14 cellular contexts compared by ENCODE assay signal in genomic region chr9:36559036-36559695, GRCh38. TPM values are rescaled to one million over a fixed set of nuclear protein-coding genes. Genes with fewer than 3 reads are reported as not detected.
DNase-seq lines count a peak whose midpoint lies in the region; ATAC-seq, FAIRE-seq and TF ChIP-seq lines count a peak whose summit lies in the region.
"Had no signal": no experiment of that assay in that cellular context is flagged by ENCODE, and none has a peak within 500 bp of the region (broad histone marks: within the 10 kb centered on the region; RNA-seq: fewer than 3 reads in every experiment).

No MANE protein-coding gene starts in this region.

- H3K9ac ChIP-seq in NT2/D1 (ENCODE audit: insufficient read length, low read depth) (no peak overlapping the region), H1 (replicated peaks in 1 of 4; ENCODE audit: extremely low read depth in 1 of 4, low read depth in 3 of 4, low read length in 3 of 4) (no peak overlapping the region), PC-3 (ENCODE audit: low read length) (no peak overlapping the region)

- H3K14ac ChIP-seq in H1 (ENCODE audit: insufficient read length): no peak overlapping the region

- no peak overlapping the region; the same call in 1 of the 2 replicates for H2AK5ac ChIP-seq in H1 (ENCODE audit: low read depth, low read length)

- H3K23ac ChIP-seq in H1 (ENCODE audit: insufficient read length): no peak overlapping the region

- H3F3A ChIP-seq in PC-3 (ENCODE audit: low read length, unreplicated experiment): no peaks in the 10 kb centered on the region

- H3K27me3 ChIP-seq in NT2/D1 (ENCODE audit: insufficient read depth, insufficient read length) (no peaks in the 10 kb centered on the region), H1 (replicated peaks in 1 of 4; ENCODE audit: control insufficient read depth in 3 of 4, extremely low read depth in 1 of 4, insufficient read depth in 3 of 4, low read length in 3 of 4) (no peaks in the 10 kb centered on the region), osteoblast (ENCODE audit: insufficient read depth, low read length) (no peaks in the 10 kb centered on the region), PC-3 (ENCODE audit: low read length) (no peaks in the 10 kb centered on the region)
- H3K27me3 ChIP-seq: MG63 had no signal

- no peak for TF ChIP-seq CTCF in H1 (IDR thresholded peaks at IDR 0.05; ENCODE audit: control extremely low read depth in 1 of 3, insufficient read depth in 1 of 3, low read depth in 1 of 3, low read length in 3 of 3)
- TF ChIP-seq CTCF in osteoblast (IDR thresholded peaks at IDR 0.05; ENCODE audit: extremely low read depth, low read depth, low read length): no peak
- no peak for TF ChIP-seq CTCF in PC-3 (conservative IDR thresholded peaks at IDR 0.05; ENCODE audit: low read depth, low read length)

- H2BK20ac ChIP-seq in H1 (ENCODE audit: low read length): peak overlapping the region; percentile 98; the same call in 1 of the 2 replicates

- no peaks in the 10 kb centered on the region for H3K9me2 ChIP-seq in PC-3 (replicated peaks; ENCODE audit: low read length)

- H3K9me3 ChIP-seq in NT2/D1 (ENCODE audit: insufficient read depth, low read length) (no peaks in the 10 kb centered on the region), H1 (ENCODE audit: insufficient read depth in 2 of 2, low read depth in 1 of 2, low read length in 1 of 2) (no peaks in the 10 kb centered on the region), osteoblast (ENCODE audit: low read depth, low read length) (no peaks in the 10 kb centered on the region), PC-3 (ENCODE audit: low read length) (no peaks in the 10 kb centered on the region)
- H3K9me3 ChIP-seq: MG63, prostate gland had no signal

- H4K20me1 ChIP-seq in H1 (replicated peaks in 1 of 2; ENCODE audit: control insufficient read depth in 1 of 2, insufficient read depth in 2 of 2, low read length in 2 of 2) (no peaks in the 10 kb centered on the region), osteoblast (ENCODE audit: insufficient read depth, low read length) (no peaks in the 10 kb centered on the region), PC-3 (ENCODE audit: low read length) (no peaks in the 10 kb centered on the region)

- H3K4me1 ChIP-seq in NT2/D1 (ENCODE audit: insufficient read depth, insufficient read length): peaks cover 2% of the 10 kb centered on the region
- H3K4me1 ChIP-seq in H1 (replicated peaks in 1 of 4; ENCODE audit: control insufficient read depth in 3 of 4, insufficient read depth in 4 of 4, low read length in 3 of 4): peaks cover 2 to 5% (median 3%) of the 10 kb centered on the region in 4 experiments; a peak in 4 of 7 replicates
- H3K4me1 ChIP-seq in osteoblast (ENCODE audit: insufficient read depth, low read length): peaks cover 16% of the 10 kb centered on the region
- H3K4me1 ChIP-seq in PC-3 (ENCODE audit: insufficient read depth, low read length): no peaks in the 10 kb centered on the region
- H3K4me1 ChIP-seq: prostate gland had no signal

- H3K27ac ChIP-seq in H1 (ENCODE audit: low read depth, low read length) (peak overlapping the region; percentile 18; the same call in 1 of the 2 replicates), osteoblast (ENCODE audit: low read depth, low read length) (no peak overlapping the region), PC-3 (ENCODE audit: low read length) (no peak overlapping the region)
- H3K27ac ChIP-seq: prostate gland, WERI-Rb-1 had no signal

- H2BK12ac ChIP-seq in H1 (ENCODE audit: low read depth, low read length): peak overlapping the region; percentile 70

- no peak overlapping the region for H4K91ac ChIP-seq in H1 (replicated peaks; ENCODE audit: insufficient read length, low read length)

- H3K4ac ChIP-seq in H1 (replicated peaks; ENCODE audit: insufficient read length, low read depth, low read length): no peak overlapping the region

- POLR2A ChIA-PET in H1 (lab: Charles Lee; ENCODE audit: partially characterized antibody) (interaction anchor here (1.8 kb wide), 1 partner anchor 71 kb away, joined by 6 read pairs; no protein-coding TSS in a partner anchor), PC-3 (lab: Charles Lee; ENCODE audit: unreplicated experiment) (no interaction called here)

- H3K18ac ChIP-seq in H1 (ENCODE audit: extremely low read depth, low read length): no peak overlapping the region

- H3K36me3 ChIP-seq in NT2/D1 (ENCODE audit: insufficient read depth, insufficient read length, low read length) (no peaks in the 10 kb centered on the region), H1 (ENCODE audit: control insufficient read depth in 2 of 4, insufficient read depth in 4 of 4, low read length in 3 of 4) (no peaks in the 10 kb centered on the region), osteoblast (ENCODE audit: insufficient read depth, low read length) (no peaks in the 10 kb centered on the region), PC-3 (ENCODE audit: low read depth, low read length) (no peaks in the 10 kb centered on the region)
- H3K36me3 ChIP-seq: MG63, prostate gland, WERI-Rb-1 had no signal

- H3K4me3 ChIP-seq in NT2/D1 (ENCODE audit: insufficient read length, low read depth) (no peak overlapping the region), H1 (ENCODE audit: extremely low read depth in 1 of 4, insufficient read depth in 2 of 4, low read depth in 3 of 4, low read length in 4 of 4) (no peak overlapping the region), osteoblast (ENCODE audit: insufficient read depth, low read length) (no peak overlapping the region), PC-3 (ENCODE audit: low read length) (no peak overlapping the region)
- H3K4me3 ChIP-seq: MG63, prostate gland had no signal

- no peak for TF ChIP-seq POLR2A in H1 (IDR thresholded peaks at IDR 0.05; ENCODE audit: control extremely low read depth in 1 of 2, low read depth in 2 of 2, low read length in 2 of 2)

- TF ChIP-seq RAD21 in H1 (IDR thresholded peaks at IDR 0.05 in 1 of 2, conservative IDR thresholded peaks at IDR 0.05 in 1 of 2; ENCODE audit: low read depth in 2 of 2, low read length in 2 of 2): no peak

- H2AFZ ChIP-seq in H1 (ENCODE audit: low read length): peak overlapping the region; percentile 87; the same call in 1 of the 2 replicates
- peak overlapping the region; percentile 45 for H2AFZ ChIP-seq in osteoblast (ENCODE audit: low read length)
- H2AFZ ChIP-seq in PC-3 (ENCODE audit: low read length): no peak overlapping the region

- H3K56ac ChIP-seq in H1 (replicated peaks; ENCODE audit: insufficient read length, low read depth, low read length): no peak overlapping the region

- CTCF ChIA-PET in H1 (lab: Charles Lee; ENCODE audit: partially characterized antibody): interaction anchor here (0.9 to 10.0 kb wide), 7 partner anchors 8 to 170 kb away, joined by 3 to 120 read pairs (median 4); no protein-coding TSS in a partner anchor
- CTCF ChIA-PET in PC-3 (lab: Charles Lee): no interaction called here

- H2BK120ac ChIP-seq in H1 (replicated peaks; ENCODE audit: low read depth, low read length): no peak overlapping the region

- no TSS peak for BruUV-seq in PC-3 (replicated peaks; lab: Mats Ljungman, UMichigan)

- H3K4me2 ChIP-seq in H1 (ENCODE audit: insufficient read depth in 1 of 2, low read depth in 2 of 2, low read length in 2 of 2): no peak overlapping the region
- peak overlapping the region; percentile 49 for H3K4me2 ChIP-seq in osteoblast (ENCODE audit: insufficient read depth, low read length)
- H3K4me2 ChIP-seq in PC-3 (ENCODE audit: low read length): no peak overlapping the region

- H3K79me2 ChIP-seq in H1 (ENCODE audit: control insufficient read depth in 1 of 2, insufficient read depth in 2 of 2, low read length in 2 of 2): no peaks in the 10 kb centered on the region
- H3K79me2 ChIP-seq in osteoblast (ENCODE audit: insufficient read depth, low read length): no peaks in the 10 kb centered on the region
- no peaks in the 10 kb centered on the region for H3K79me2 ChIP-seq in PC-3 (ENCODE audit: low read length)

- H4K5ac ChIP-seq in H1 (ENCODE audit: insufficient read length, low read depth, low read length): no peak overlapping the region

- intact Hi-C loops in PC-3 (cut with micrococcal nuclease): no loop called here

- DNase-seq in ELF-1 (ENCODE audit: low read depth, low spot score) (peak; percentile 72), NT2/D1 (ENCODE audit: low read depth, low spot score) (peak; percentile 61), H1 (ENCODE audit: low read depth in 1 of 2, low spot score in 2 of 2) (no peak), osteoblast (ENCODE audit: insufficient read length, low spot score, missing footprints) (no peak), GM19240 (ENCODE audit: insufficient read length, low spot score) (no peak), PC-3 (no peak)
- DNase-seq: left ventricle myocardium superior, MG63, NCI-H1930, NCI-H526, WERI-Rb-1 had no signal

- no peak for TF ChIP-seq EP300 in H1 (IDR thresholded peaks at IDR 0.05; ENCODE audit: borderline replicate concordance in 1 of 2, low read depth in 2 of 2, low read length in 2 of 2)

- no peaks in the 10 kb centered on the region for H3K79me1 ChIP-seq in H1 (ENCODE audit: low read depth, low read length)

- FAIRE-seq in H1 (lab: Jason Lieb, UNC): no peak

- WGBS in H1 (ENCODE audit: extremely low coverage in 1 of 2, insufficient coverage in 1 of 2, insufficient read length in 1 of 2, insufficient replicate concordance in 2 of 2, low coverage in 1 of 2, low lambda C conversion rate in 2 of 2, missing lambda C conversion rate in 1 of 2), 2 experiments: 83% methylated on average over 7 of the region's 7 CpGs; no CpG with 5 or more reads in 1 of the 2 experiments

- H2BK15ac ChIP-seq in H1 (ENCODE audit: low read length): 0 out of 2 replicates have a peak overlapping the region, but pooled peaks have one; percentile 81

- no peak for ATAC-seq in PC-3
- ATAC-seq in HG02678 (IDR thresholded peaks at IDR 0.05; ENCODE audit: unreplicated experiment): no peak
- ATAC-seq in HG03442 (IDR thresholded peaks at IDR 0.05; ENCODE audit: unreplicated experiment): no peak
- ATAC-seq: left ventricle myocardium superior had no signal

- H4K8ac ChIP-seq in H1 (ENCODE audit: extremely low read depth, insufficient read depth, low read length): no peak overlapping the region

- H2BK5ac ChIP-seq in H1 (ENCODE audit: low read depth, low read length): peak overlapping the region; percentile 78; the same call in 1 of the 2 replicates

- H3K23me2 ChIP-seq in H1 (ENCODE audit: low read depth, low read length): no peaks in the 10 kb centered on the region

TF ChIP-seq in H1, 55 proteins besides CTCF, POLR2A, EP300 and RAD21 (continues in another document):
- 0 out of 2 replicates have a peak, but pooled peaks have one; percentile 14 for TF ChIP-seq CEBPB (IDR thresholded peaks at IDR 0.05; ENCODE audit: low read depth, low read length)

RNA-seq across cellular contexts. Expression of gene MELK, which starts 13.5 kb away (rescaled TPM):
- total RNA-seq in H1 (2021; fragmentation: NEBNext Ultra II Directional; extraction: Animal tissue kit (Norgen Biotek cat#: 25700)): 53.1 and 53.6 TPM in 2 replicates
- 12.0 and 26.2 TPM in 2 replicates for polyA plus RNA-seq in H1 (2011; rRNA removed)
- polyA plus RNA-seq in H1 (2011; cell fraction: cytosol; rRNA removed): 31.5 TPM
- 11.8 TPM for polyA plus RNA-seq in H1 (2011; cell fraction: nucleus; rRNA removed)
- 28.4 to 44.4 TPM (median 35.7 TPM) in 4 replicates for polyA plus RNA-seq in H1 (2012, experiment 1 of 2)
- polyA plus RNA-seq in H1 (2012, experiment 2 of 2): 6.6 TPM
- 32.1 TPM for polyA plus RNA-seq in H1 (2013, experiment 1 of 2)
- 32.3 TPM for polyA plus RNA-seq in H1 (2013, experiment 2 of 2)
- polyA minus RNA-seq in H1 (2011; rRNA and poly(A)+ RNA removed): 25.8 and 40.1 TPM in 2 replicates
- polyA minus RNA-seq in H1 (2011; cell fraction: cytosol; rRNA and poly(A)+ RNA removed): 38.9 TPM
- polyA minus RNA-seq in H1 (2011; cell fraction: nucleus; rRNA and poly(A)+ RNA removed): 30.9 TPM
- 8.3 and 9.4 TPM in 2 replicates for total RNA-seq in osteoblast
- total RNA-seq in PC-3 (2014; rRNA removed): 40.8 and 43.9 TPM in 2 replicates

Comparison
In these comparisons a context has a peak if more than half of its experiments do, and no peak if none do; other contexts are left out.
1. DNase-seq: peak in ELF-1 (single experiment) and NT2/D1 (single experiment); none in H1 (0 of 2), osteoblast (single experiment), GM19240 (single experiment) and PC-3 (single experiment).